Comparison of ENCODE assay signal across 8 cellular contexts in the genomic region with DNA sequence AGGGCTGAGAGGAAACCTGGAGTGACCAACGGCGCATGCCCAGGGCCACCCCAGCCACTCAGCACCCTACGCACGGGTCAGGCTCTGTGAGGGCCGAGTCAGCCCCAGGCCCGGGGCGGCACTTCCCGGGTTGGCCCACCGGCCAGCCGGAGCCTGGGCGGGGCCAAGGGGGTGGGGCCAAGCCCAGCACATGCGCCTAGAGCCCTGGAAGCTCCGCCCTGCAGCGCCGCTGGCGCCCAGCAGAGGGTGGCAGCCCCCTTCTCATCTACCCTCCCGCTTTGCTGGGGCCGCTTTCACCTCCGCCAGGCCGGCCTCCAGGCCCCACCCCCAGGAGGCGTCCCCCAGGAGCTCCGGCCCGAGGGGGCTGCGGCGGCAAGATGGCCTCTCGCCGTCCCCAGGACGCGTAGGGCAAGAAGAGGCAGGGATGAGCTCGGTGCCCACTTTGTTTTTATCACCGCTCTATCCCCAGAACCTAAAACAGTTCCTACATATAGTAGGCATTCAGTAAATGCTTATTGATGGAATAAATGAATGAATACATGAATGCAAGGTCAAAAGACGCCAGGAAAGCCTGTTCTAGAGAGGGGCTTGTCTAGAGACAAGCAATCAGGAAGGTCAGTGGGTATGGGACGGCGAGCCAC. TPM values are rescaled to one million over a fixed set of nuclear protein-coding genes. Genes with fewer than 3 reads are reported as not detected.
DNase-seq lines count a peak whose midpoint lies in the region; ATAC-seq and TF ChIP-seq lines count a peak whose summit lies in the region.

No MANE protein-coding gene starts in this region.

- no peaks in the 10 kb centered on the region for H3K9me3 Mint-ChIP-seq in activated CD4-positive, alpha-beta T cell treated with anti-CD3 and anti-CD28 coated beads, Interleukin-2, amount 10 ng/mL, durations not matched to agents 24 days and 14 days

- peak overlapping the region; percentile 77 for H3K4me3 Mint-ChIP-seq in activated CD4-positive, alpha-beta T cell treated with anti-CD3 and anti-CD28 coated beads, Interleukin-2, amount 10 ng/mL, durations not matched to agents 24 days and 14 days

- CTCF ChIA-PET in BJ (lab: Yijun Ruan, JAX), result interaction anchor here (0.6 to 13.6 kb wide), 42 partner anchors 10 to 221 kb away, joined by 3 to 315 read pairs (median 5); a partner anchor contains a TSS

- TF ChIP-seq CTCF in BJ (IDR thresholded peaks at IDR 0.05; ENCODE audit: insufficient read depth, low read depth, low read length), result peak; percentile 89
- peak; percentile 95 to 100 for TF ChIP-seq CTCF in left lung (IDR thresholded peaks at IDR 0.05)

- H3K27ac ChIP-seq in left lung, result peak overlapping the region; percentile 81 to 87

- peaks cover 2% of the 10 kb centered on the region for H3K36me3 Mint-ChIP-seq in activated CD4-positive, alpha-beta T cell treated with anti-CD3 and anti-CD28 coated beads, Interleukin-2, amount 10 ng/mL, durations not matched to agents 24 days and 14 days (ENCODE audit: low read depth)

- POLR2A ChIA-PET in BJ (lab: Charles Lee), result interaction anchor here (0.6 to 1.1 kb wide), 6 partner anchors 90 to 533 kb away, joined by 3 to 9 read pairs (median 3); a partner anchor contains a TSS

- peaks cover 11 to 57% of the 10 kb centered on the region in 2 donors for H3K4me1 ChIP-seq in left lung

- peak; percentile 84 for TF ChIP-seq POLR2A in GM19099 (IDR thresholded peaks at IDR 0.05; ENCODE audit: extremely low read depth, insufficient read length, low read depth)

- H3K9me3 ChIP-seq in left lung, result no peaks in the 10 kb centered on the region

- ATAC-seq in HG03378 (IDR thresholded peaks at IDR 0.05; ENCODE audit: unreplicated experiment), result peak; percentile 52
- ATAC-seq in left lung, result peak; percentile 97

- H3K36me3 ChIP-seq in BJ (ENCODE audit: control insufficient read depth, insufficient read depth, low read length) (no peaks in the 10 kb centered on the region), left lung (no peaks in the 10 kb centered on the region)

- peak overlapping the region; percentile 81 for H3K27ac Mint-ChIP-seq in activated CD4-positive, alpha-beta T cell treated with anti-CD3 and anti-CD28 coated beads, Interleukin-2, amount 10 ng/mL, durations not matched to agents 24 days and 14 days

- DNase-seq in BJ (ENCODE audit: low read depth) (no peak), NCI-H524 (lab: John Stamatoyannopoulos, UW) (peak; percentile 98 to 99), cortex of kidney (lab: John Stamatoyannopoulos, UW) (peak; percentile 45), left lung (peak; percentile 94 to 99)
- peak; percentile 99 for DNase-seq in activated CD4-positive, alpha-beta T cell treated with anti-CD3 and anti-CD28 coated beads, Interleukin-2, amount 10 ng/mL, durations not matched to agents 24 days and 14 days
- DNase-seq in stimulated activated CD4-positive, alpha-beta T cell treated with anti-CD3 and anti-CD28 coated beads, Interleukin-2, amount 100 ng/mL, for 4 hours (ENCODE audit: low read depth), result peak; percentile 86

- H3K27me3 ChIP-seq in BJ (ENCODE audit: control insufficient read depth, insufficient read depth, low read length) (no peaks in the 10 kb centered on the region), left lung (no peaks in the 10 kb centered on the region)

- intact Hi-C loops in activated CD4-positive, alpha-beta T cell treated with anti-CD3 and anti-CD28 coated beads, Interleukin-2, amount 10 ng/mL, durations not matched to agents 24 days and 14 days (cut with micrococcal nuclease), result loop anchor here (1.0 to 10.0 kb wide), 5 partner anchors 31 to 424 kb away; a partner anchor contains a TSS
- intact Hi-C loops in left lung (cut with DNase I), result loop anchor here in 1 of 2 donors (2.0 to 5.0 kb wide), 2 partner anchors 70 to 143 kb away; a partner anchor contains a TSS

- H3K4me3 ChIP-seq in BJ (ENCODE audit: low read depth, low read length) (peak overlapping the region; percentile 36), left lung (peak overlapping the region; percentile 35 to 37)

- no peaks in the 10 kb centered on the region for H3K27me3 Mint-ChIP-seq in activated CD4-positive, alpha-beta T cell treated with anti-CD3 and anti-CD28 coated beads, Interleukin-2, amount 10 ng/mL, durations not matched to agents 24 days and 14 days

- H3K4me1 Mint-ChIP-seq in activated CD4-positive, alpha-beta T cell treated with anti-CD3 and anti-CD28 coated beads, Interleukin-2, amount 10 ng/mL, durations not matched to agents 24 days and 14 days, result peaks cover 49% of the 10 kb centered on the region

RNA-seq across cellular contexts. Expression of a gene that starts 31.3 kb away (rescaled TPM):
- polyA plus RNA-seq in BJ (2011; rRNA removed), result 8.2 and 12.0 TPM in 2 replicates
- polyA minus RNA-seq in BJ (2011; rRNA and poly(A)+ RNA removed), result 30.4 and 33.4 TPM in 2 replicates
- total RNA-seq in activated CD4-positive, alpha-beta T cell treated with anti-CD3 and anti-CD28 coated beads, Interleukin-2, amount 10 ng/mL, durations not matched to agents 24 days and 14 days, result 36.6 and 37.9 TPM in 2 replicates
- 10 to 100 TPM; 55.9 to 58.3 TPM for total RNA-seq in left lung
